ENCODE assay signal across 28 cellular contexts in the genomic region with DNA sequence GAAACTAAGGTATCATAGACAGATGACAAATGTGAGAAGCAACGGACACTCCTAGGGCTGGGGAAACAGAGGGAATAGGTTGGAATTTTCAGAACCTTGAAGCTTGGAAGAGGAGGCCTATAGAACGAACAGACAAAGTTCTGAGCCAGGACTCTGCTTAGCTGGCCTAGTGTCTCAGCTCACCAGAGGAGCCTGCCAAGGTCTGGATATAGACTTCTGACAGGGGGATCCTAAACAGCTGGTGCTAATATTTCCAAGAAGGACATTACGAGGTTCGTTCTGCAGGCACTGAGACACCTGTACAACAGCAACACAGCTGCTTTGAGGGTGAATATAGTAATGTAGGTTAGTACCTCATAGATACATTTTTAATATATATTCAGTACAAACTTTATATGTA.
"Had no signal": no experiment of that assay in that cellular context is flagged by ENCODE, and none has a peak within 500 bp of the region (broad histone marks: within the 10 kb centered on the region; RNA-seq: fewer than 3 reads in every experiment).

No MANE protein-coding gene starts in this region.

- H3K36me3 ChIP-seq: colonic mucosa, gastrocnemius medialis, lower lobe of right lung, ovary, right lobe of liver, stomach, thyroid gland had no signal

- H3K4me1 ChIP-seq: colonic mucosa, lower lobe of right lung, right lobe of liver, thyroid gland had no signal

- H3K4me3 ChIP-seq: colonic mucosa, gastrocnemius medialis, lower lobe of right lung, ovary, right lobe of liver, stomach, thyroid gland had no signal

- H3K27ac ChIP-seq: colonic mucosa, epithelial cell of prostate, gastrocnemius medialis, lower lobe of right lung, ovary, right lobe of liver, stomach, thyroid gland had no signal

- H3K27me3 Mint-ChIP-seq: dendritic cell treated with granulocyte-macrophage colony-stimulating factor and Interleukin-4, amounts not matched to agents 40 ng/mL and 50 ng/mL, for 4 days had no signal

- H3K36me3 Mint-ChIP-seq: immature natural killer cell; naive thymus-derived CD8-positive, alpha-beta T cell had no signal

- H3K27ac Mint-ChIP-seq: dendritic cell treated with granulocyte-macrophage colony-stimulating factor and Interleukin-4, amounts not matched to agents 40 ng/mL and 50 ng/mL, for 4 days; endodermal cell; immature natural killer cell; naive thymus-derived CD8-positive, alpha-beta T cell; nephron progenitor cell had no signal

- DNase-seq: colonic mucosa; effector CD8-positive, alpha-beta T cell; endodermal cell; foreskin fibroblast; gastrocnemius medialis; hypothalamus; immature natural killer cell; islet precursor cell; kidney glomerular epithelial cell; left ventricle myocardium superior; lower lobe of right lung; naive thymus-derived CD8-positive, alpha-beta T cell; nephron progenitor cell; occipital lobe; ovary; posterior cingulate gyrus; retina; right lobe of liver; small intestine; stimulated activated CD4-positive, alpha-beta T cell treated with anti-CD3 and anti-CD28 coated beads, Interleukin-15, amount 100 ng/mL, for 24 hours; stimulated activated CD4-positive, alpha-beta T cell treated with anti-CD3 and anti-CD28 coated beads, Interleukin-2, amount 100 ng/mL, for 48 hours; stimulated activated naive CD4-positive, alpha-beta T cell treated with Interleukin-2 at 50 U/mL for 16 hours; stomach; thyroid gland; trophoblast cell had no signal

- H3K9me3 ChIP-seq: colonic mucosa, gastrocnemius medialis, lower lobe of right lung, ovary, right lobe of liver, stomach, thyroid gland had no signal

- ATAC-seq: esophagus mucosa; gastrocnemius medialis; left ventricle myocardium superior; lower lobe of right lung; naive thymus-derived CD8-positive, alpha-beta T cell; right lobe of liver had no signal

- H3K4me1 Mint-ChIP-seq: immature natural killer cell had no signal

- H3K27me3 ChIP-seq: colonic mucosa, gastrocnemius medialis, ovary, right lobe of liver, stomach, thyroid gland had no signal

- H3K9me3 Mint-ChIP-seq: dendritic cell treated with granulocyte-macrophage colony-stimulating factor and Interleukin-4, amounts not matched to agents 40 ng/mL and 50 ng/mL, for 4 days; endodermal cell had no signal

- H3K4me3 Mint-ChIP-seq: dendritic cell treated with granulocyte-macrophage colony-stimulating factor and Interleukin-4, amounts not matched to agents 40 ng/mL and 50 ng/mL, for 4 days; endodermal cell; immature natural killer cell; naive thymus-derived CD8-positive, alpha-beta T cell; nephron progenitor cell had no signal
